Comparison of ENCODE assay signal across 11 cellular contexts in the genomic region with DNA sequence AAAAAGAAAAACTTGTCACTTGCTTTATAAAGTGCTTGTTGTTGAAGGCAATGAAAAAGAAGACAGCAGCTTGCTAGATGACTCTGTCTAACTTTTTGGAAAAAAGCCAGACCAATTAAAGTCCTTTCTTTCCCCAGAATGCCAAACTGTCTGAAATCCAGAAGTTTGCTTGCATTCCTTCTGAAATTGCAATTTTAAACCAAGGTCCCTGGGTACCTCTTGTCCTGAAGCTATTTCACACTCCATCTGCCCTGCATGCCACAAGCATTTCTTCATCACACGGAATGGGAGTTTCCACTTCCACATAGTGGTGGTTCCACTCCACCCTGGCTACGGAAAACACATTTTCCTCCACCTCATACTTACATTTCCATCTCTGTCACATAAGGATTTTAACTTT.
DNase-seq lines count a peak whose midpoint lies in the region; ATAC-seq lines count a peak whose summit lies in the region.
"Had no signal": no experiment of that assay in that cellular context is flagged by ENCODE, and none has a peak within 500 bp of the region (broad histone marks: within the 10 kb centered on the region; RNA-seq: fewer than 3 reads in every experiment).

No MANE protein-coding gene starts in this region.

- DNase-seq in AG08395 (ENCODE audit: low spot score) (peak; percentile 87), KBM-7 (peak; percentile 5), dermis blood vessel endothelial cell (peak; percentile 7), cerebellar nuclear complex (lab: John Stamatoyannopoulos, UW) (no peak), SHP77 treated with DMSO at 0.1 percent for 48 hours (lab: John Stamatoyannopoulos, UW) (no peak), T-helper 9 cell (no peak)
- DNase-seq: effector CD8-positive, alpha-beta T cell; stimulated activated CD4-positive, alpha-beta T cell treated with anti-CD3 and anti-CD28 coated beads, Interleukin-12 subunit alpha, Interleukin-12 subunit beta, amount 100 ng/mL, for 4 hours; stimulated activated naive CD8-positive, alpha-beta T cell treated with anti-CD3 and anti-CD28 coated beads, Interleukin-15, Interleukin-2, amounts not matched to agents 100 U/mL and 50 U/mL, for 24 hours had no signal

- in situ Hi-C loops in KBM-7 (cut with MboI; ENCODE audit: low pct_unique_long_range_greater_than_20kb, low sequenced_read_pairs): no loop called here

- 64 to 67% methylated on average over 1 of the region's 2 CpGs for WGBS in mesodermal cell (ENCODE audit: insufficient coverage in 2 of 2), 2 experiments

- H3K4me1 ChIP-seq in mesodermal cell (ENCODE audit: control insufficient read depth, insufficient read depth, low read length, poor library complexity, severe bottlenecking): peaks cover 10% of the 10 kb centered on the region

- ATAC-seq in GM18867 (IDR thresholded peaks at IDR 0.05; ENCODE audit: unreplicated experiment): no peak
- ATAC-seq: stimulated activated naive CD8-positive, alpha-beta T cell treated with anti-CD3 and anti-CD28 coated beads, Interleukin-15, Interleukin-2, amounts not matched to agents 100 U/mL and 50 U/mL, for 24 hours had no signal

- H3K4me3 ChIP-seq in mesodermal cell (ENCODE audit: extremely low read depth, insufficient read depth, low read length, poor library complexity, severe bottlenecking): no peak overlapping the region

- no peaks in the 10 kb centered on the region for H3K9me3 ChIP-seq in mesodermal cell (ENCODE audit: control insufficient read depth, low read length)

- H3K36me3 ChIP-seq in mesodermal cell (ENCODE audit: control insufficient read depth, insufficient read depth, low read length): peaks cover 18% of the 10 kb centered on the region

- H3K27ac ChIP-seq in mesodermal cell (ENCODE audit: low read depth, low read length, severe bottlenecking): peak overlapping the region; percentile 4

Comparison
In these comparisons a context has a peak if more than half of its experiments do, and no peak if none do; other contexts are left out.
1. DNase-seq: peak in AG08395 (single experiment), KBM-7 (single experiment) and dermis blood vessel endothelial cell (single experiment); none in cerebellar nuclear complex (0 of 2), SHP77 treated with DMSO at 0.1 percent for 48 hours (single experiment) and T-helper 9 cell (single experiment).